In the genomic region with DNA sequence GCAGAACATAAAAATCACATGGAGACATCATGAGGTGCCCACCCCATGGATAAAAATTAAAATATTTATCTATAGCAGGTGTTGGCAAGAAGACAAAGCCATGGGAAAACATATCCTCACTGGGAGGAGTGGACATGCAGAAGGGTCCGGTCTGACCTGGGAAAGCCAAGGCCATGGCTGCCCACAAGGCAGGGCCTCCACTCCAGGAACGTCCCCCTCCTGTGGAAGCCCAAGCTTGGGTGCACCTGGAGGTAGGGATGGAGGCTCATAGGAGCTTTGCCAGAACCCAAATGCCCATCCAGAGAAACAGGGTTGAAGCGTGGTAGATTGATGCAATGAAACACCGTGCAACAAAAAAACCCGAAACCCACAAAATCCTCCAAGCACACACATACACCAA, we compare ENCODE assay signal across 27 cellular contexts.
DNase-seq lines count a peak whose midpoint lies in the region; ATAC-seq and TF ChIP-seq lines count a peak whose summit lies in the region.
"Had no signal": no experiment of that assay in that cellular context is flagged by ENCODE, and none has a peak within 500 bp of the region (broad histone marks: within the 10 kb centered on the region; RNA-seq: fewer than 3 reads in every experiment).

No MANE protein-coding gene starts in this region.

- H3K4me1 ChIP-seq in upper lobe of right lung, result no peaks in the 10 kb centered on the region
- H3K4me1 ChIP-seq: psoas muscle, upper lobe of left lung had no signal

- peaks cover 6% of the 10 kb centered on the region for H3K9me3 Mint-ChIP-seq in activated naive CD4-positive, alpha-beta T cell treated with anti-CD3 and anti-CD28 coated beads, Interleukin-2, amount 10 ng/mL, durations not matched to agents 7 days and 5 days
- peaks cover 2% of the 10 kb centered on the region for H3K9me3 Mint-ChIP-seq in activated CD4-positive, alpha-beta memory T cell treated with anti-CD3 and anti-CD28 coated beads for 36 hours
- H3K9me3 Mint-ChIP-seq: activated naive CD4-positive, alpha-beta T cell treated with anti-CD3 and anti-CD28 coated beads, Interleukin-2, amount 50 U/mL, for 24 hours had no signal

- peaks cover 13% of the 10 kb centered on the region for H3K27me3 Mint-ChIP-seq in activated naive CD4-positive, alpha-beta T cell treated with anti-CD3 and anti-CD28 coated beads, Interleukin-2, amount 10 ng/mL, durations not matched to agents 7 days and 5 days
- H3K27me3 Mint-ChIP-seq in activated CD4-positive, alpha-beta memory T cell treated with anti-CD3 and anti-CD28 coated beads for 36 hours, result peaks cover 2% of the 10 kb centered on the region

- no peak overlapping the region for H3K27ac ChIP-seq in upper lobe of right lung
- H3K27ac ChIP-seq: psoas muscle, upper lobe of left lung had no signal

- intact Hi-C loops in activated CD4-positive, alpha-beta memory T cell treated with anti-CD3 and anti-CD28 coated beads for 36 hours (cut with micrococcal nuclease), result no loop called here
- intact Hi-C loops in upper lobe of right lung (cut with DNase I), result no loop called here

- ATAC-seq in upper lobe of right lung (no peak), GM21786 (IDR thresholded peaks at IDR 0.05; ENCODE audit: unreplicated experiment) (no peak)
- ATAC-seq: effector memory CD8-positive, alpha-beta T cell; naive thymus-derived CD4-positive, alpha-beta T cell; psoas muscle had no signal

- CTCF ChIA-PET in activated naive CD4-positive, alpha-beta T cell treated with anti-CD3 and anti-CD28 coated beads, Interleukin-2, amount 10 ng/mL, durations not matched to agents 7 days and 5 days (lab: Charles Lee), result no interaction called here
- CTCF ChIA-PET in activated CD4-positive, alpha-beta memory T cell treated with anti-CD3 and anti-CD28 coated beads for 36 hours (lab: Charles Lee), result no interaction called here

- H3K36me3 ChIP-seq in upper lobe of right lung, result no peaks in the 10 kb centered on the region
- H3K36me3 ChIP-seq: MG63, upper lobe of left lung had no signal

- no peaks in the 10 kb centered on the region for H3K9me3 ChIP-seq in upper lobe of right lung
- H3K9me3 ChIP-seq: MG63, psoas muscle, upper lobe of left lung had no signal

- no peak for TF ChIP-seq CTCF in upper lobe of right lung (IDR thresholded peaks at IDR 0.05)

- POLR2A ChIA-PET in activated CD4-positive, alpha-beta memory T cell treated with anti-CD3 and anti-CD28 coated beads for 36 hours (lab: Charles Lee), result no interaction called here

- H3K27me3 ChIP-seq in upper lobe of right lung, result peaks cover 6% of the 10 kb centered on the region
- H3K27me3 ChIP-seq: MG63, upper lobe of left lung had no signal

- H3K4me1 Mint-ChIP-seq in activated naive CD4-positive, alpha-beta T cell treated with anti-CD3 and anti-CD28 coated beads, Interleukin-2, amount 10 ng/mL, durations not matched to agents 7 days and 5 days, result peaks cover 7% of the 10 kb centered on the region
- peaks cover 3% of the 10 kb centered on the region for H3K4me1 Mint-ChIP-seq in activated CD4-positive, alpha-beta memory T cell treated with anti-CD3 and anti-CD28 coated beads for 36 hours (ENCODE audit: low read depth)
- H3K4me1 Mint-ChIP-seq: activated B cell treated with CpG ODN at 0.5 μM for 24 hours; activated naive CD4-positive, alpha-beta T cell treated with anti-CD3 and anti-CD28 coated beads, Interleukin-2, amount 50 U/mL, for 24 hours had no signal

- DNase-seq in activated naive CD4-positive, alpha-beta T cell treated with anti-CD3 and anti-CD28 coated beads, Interleukin-2, amount 10 ng/mL, durations not matched to agents 7 days and 5 days, result no peak
- no peak for DNase-seq in activated naive CD4-positive, alpha-beta T cell treated with Interleukin-2 at 50 U/mL for 16 hours
- DNase-seq in activated CD4-positive, alpha-beta memory T cell treated with anti-CD3 and anti-CD28 coated beads for 36 hours, result peak; percentile 1
- DNase-seq in islet precursor cell, result peak; percentile 6
- DNase-seq in upper lobe of right lung, result peak; percentile 35
- no peak for DNase-seq in foreskin melanocyte
- DNase-seq in HPDE6-E6E7 (ENCODE audit: extremely low spot score), result no peak
- DNase-seq: activated B cell treated with CpG ODN at 0.5 μM for 24 hours; activated CD4-positive, alpha-beta T cell treated with anti-CD3 and anti-CD28 coated beads, Interleukin-2, amount 50 U/mL, for 1 hour; CD4-positive, alpha-beta memory T cell; cortex of kidney; DMS 273 treated with DMSO at 0.1 percent for 48 hours; effector memory CD8-positive, alpha-beta T cell; erythroblast; KG1; MG63; naive thymus-derived CD4-positive, alpha-beta T cell; NCI-H1105; NCI-H187 treated with DMSO at 0.1 percent for 48 hours; NCI-H2171; nucleus accumbens; stimulated activated CD4-positive, alpha-beta T cell treated with anti-CD3 and anti-CD28 coated beads, Interleukin-4, amount 100 ng/mL, for 4 hours; T-helper 1 cell had no signal

- H3K4me3 ChIP-seq in upper lobe of right lung, result no peak overlapping the region
- H3K4me3 ChIP-seq: MG63, psoas muscle, upper lobe of left lung had no signal

- peak overlapping the region; percentile 6 for H3K27ac Mint-ChIP-seq in activated naive CD4-positive, alpha-beta T cell treated with anti-CD3 and anti-CD28 coated beads, Interleukin-2, amount 10 ng/mL, durations not matched to agents 7 days and 5 days
- H3K27ac Mint-ChIP-seq in activated CD4-positive, alpha-beta memory T cell treated with anti-CD3 and anti-CD28 coated beads for 36 hours, result no peak overlapping the region
- H3K27ac Mint-ChIP-seq: activated B cell treated with CpG ODN at 0.5 μM for 24 hours; activated naive CD4-positive, alpha-beta T cell treated with anti-CD3 and anti-CD28 coated beads, Interleukin-2, amount 50 U/mL, for 24 hours; CD4-positive, alpha-beta memory T cell; naive thymus-derived CD4-positive, alpha-beta T cell had no signal

- no peak overlapping the region for H3K4me3 Mint-ChIP-seq in activated naive CD4-positive, alpha-beta T cell treated with anti-CD3 and anti-CD28 coated beads, Interleukin-2, amount 10 ng/mL, durations not matched to agents 7 days and 5 days
- H3K4me3 Mint-ChIP-seq in activated CD4-positive, alpha-beta memory T cell treated with anti-CD3 and anti-CD28 coated beads for 36 hours, result no peak overlapping the region
- H3K4me3 Mint-ChIP-seq: activated B cell treated with CpG ODN at 0.5 μM for 24 hours; activated naive CD4-positive, alpha-beta T cell treated with anti-CD3 and anti-CD28 coated beads, Interleukin-2, amount 50 U/mL, for 24 hours; CD4-positive, alpha-beta memory T cell; effector memory CD8-positive, alpha-beta T cell; naive thymus-derived CD4-positive, alpha-beta T cell had no signal

- no peaks in the 10 kb centered on the region for H3K36me3 Mint-ChIP-seq in activated naive CD4-positive, alpha-beta T cell treated with anti-CD3 and anti-CD28 coated beads, Interleukin-2, amount 10 ng/mL, durations not matched to agents 7 days and 5 days
- H3K36me3 Mint-ChIP-seq in activated CD4-positive, alpha-beta memory T cell treated with anti-CD3 and anti-CD28 coated beads for 36 hours, result no peaks in the 10 kb centered on the region
- H3K36me3 Mint-ChIP-seq: activated naive CD4-positive, alpha-beta T cell treated with anti-CD3 and anti-CD28 coated beads, Interleukin-2, amount 50 U/mL, for 24 hours; CD4-positive, alpha-beta memory T cell had no signal

Comparison
In these comparisons a context has a peak if more than half of its experiments do, and no peak if none do; other contexts are left out.
1. DNase-seq: peak in activated CD4-positive, alpha-beta memory T cell treated with anti-CD3 and anti-CD28 coated beads for 36 hours (single experiment), islet precursor cell (single experiment) and upper lobe of right lung (single experiment); none in activated naive CD4-positive, alpha-beta T cell treated with anti-CD3 and anti-CD28 coated beads, Interleukin-2, amount 10 ng/mL, durations not matched to agents 7 days and 5 days (single experiment), activated naive CD4-positive, alpha-beta T cell treated with Interleukin-2 at 50 U/mL for 16 hours (single experiment), foreskin melanocyte (single experiment) and HPDE6-E6E7 (single experiment).